ENCODE assay signal across 7 cellular contexts in genomic region chr17:18033442-18034099, GRCh38. TPM values are rescaled to one million over a fixed set of nuclear protein-coding genes. Genes with fewer than 3 reads are reported as not detected.
DNase-seq lines count a peak whose midpoint lies in the region; ATAC-seq and TF ChIP-seq lines count a peak whose summit lies in the region.

No MANE protein-coding gene starts in this region.

- H3K27ac Mint-ChIP-seq in immature natural killer cell, result peak overlapping the region in 3 of 6 donors; percentile 4 to 69 (median 54)

- peak; percentile 54 for TF ChIP-seq CTCF in GM12864 (IDR thresholded peaks at IDR 0.05; ENCODE audit: low read depth, low read length, missing control alignments)

- H3K9me3 Mint-ChIP-seq in immature natural killer cell, result no peaks in the 10 kb centered on the region

- DNase-seq in GM12864 (ENCODE audit: low read depth) (peak; percentile 74), NCI-H1436 (lab: John Stamatoyannopoulos, UW) (peak; percentile 87), brain pericyte (ENCODE audit: low read depth, low spot score) (peak; percentile 36), immature natural killer cell (peak; percentile 60 to 68 (median 64))
- peak; percentile 32 to 55 for DNase-seq in stimulated activated CD4-positive, alpha-beta T cell treated with anti-CD3 and anti-CD28 coated beads, Interleukin-2, amount 100 ng/mL, for 24 hours

- ATAC-seq in HG02571 (IDR thresholded peaks at IDR 0.05; ENCODE audit: unreplicated experiment) (peak; percentile 73), SK-N-SH treated with all-trans-retinoic acid at 6 μM for 48 hours (peak; percentile 96)

- peaks cover 0 to 4% (median 2%) of the 10 kb centered on the region in 3 donors for H3K27me3 Mint-ChIP-seq in immature natural killer cell (ENCODE audit: low read depth in 3 of 3)

- H3K4me1 Mint-ChIP-seq in immature natural killer cell, result peaks cover 27 to 29% of the 10 kb centered on the region in 2 donors

- no peak overlapping the region for H3K4me3 Mint-ChIP-seq in immature natural killer cell

- H3K4me3 ChIP-seq in GM12864 (ENCODE audit: low read depth, low read length), result no peak overlapping the region

- peaks cover 0 to 3% (median 0%) of the 10 kb centered on the region in 3 donors for H3K36me3 Mint-ChIP-seq in immature natural killer cell

TF ChIP-seq in SK-N-SH treated with all-trans-retinoic acid at 6 μM for 48 hours, 23 proteins besides CTCF, POLR2A, EP300 and RAD21:
- no peak for TF ChIP-seq PPARA (CRISPR knock-in tag; IDR thresholded peaks at IDR 0.05; ENCODE audit: borderline replicate concordance)
- no peak for TF ChIP-seq OSR1 (CRISPR knock-in tag; IDR thresholded peaks at IDR 0.05)
- no peak for TF ChIP-seq CSRNP3 (CRISPR knock-in tag; IDR thresholded peaks at IDR 0.05)
- no peak for TF ChIP-seq SNAI2 (CRISPR knock-in tag; IDR thresholded peaks at IDR 0.05)
- TF ChIP-seq ZNF8 (CRISPR knock-in tag; IDR thresholded peaks at IDR 0.05), result no peak
- no peak for TF ChIP-seq ZC3H10 (CRISPR knock-in tag; IDR thresholded peaks at IDR 0.05)
- no peak for TF ChIP-seq ZFP30 (CRISPR knock-in tag; IDR thresholded peaks at IDR 0.05)
- TF ChIP-seq ISL1 (CRISPR knock-in tag; IDR thresholded peaks at IDR 0.05), result no peak
- TF ChIP-seq, protein P1, sequence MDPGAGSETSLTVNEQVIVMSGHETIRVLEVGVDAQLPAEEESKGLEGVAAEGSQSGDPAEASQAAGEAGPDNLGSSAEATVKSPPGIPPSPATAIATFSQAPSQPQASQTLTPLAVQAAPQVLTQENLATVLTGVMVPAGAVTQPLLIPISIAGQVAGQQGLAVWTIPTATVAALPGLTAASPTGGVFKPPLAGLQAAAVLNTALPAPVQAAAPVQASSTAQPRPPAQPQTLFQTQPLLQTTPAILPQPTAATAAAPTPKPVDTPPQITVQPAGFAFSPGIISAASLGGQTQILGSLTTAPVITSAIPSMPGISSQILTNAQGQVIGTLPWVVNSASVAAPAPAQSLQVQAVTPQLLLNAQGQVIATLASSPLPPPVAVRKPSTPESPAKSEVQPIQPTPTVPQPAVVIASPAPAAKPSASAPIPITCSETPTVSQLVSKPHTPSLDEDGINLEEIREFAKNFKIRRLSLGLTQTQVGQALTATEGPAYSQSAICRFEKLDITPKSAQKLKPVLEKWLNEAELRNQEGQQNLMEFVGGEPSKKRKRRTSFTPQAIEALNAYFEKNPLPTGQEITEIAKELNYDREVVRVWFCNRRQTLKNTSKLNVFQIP (CRISPR knock-in tag; IDR thresholded peaks at IDR 0.05; ENCODE audit: borderline replicate concordance, low read depth), result no peak
- no peak for TF ChIP-seq ESRRG (CRISPR knock-in tag; IDR thresholded peaks at IDR 0.05)
- no peak for TF ChIP-seq ZFP3 (CRISPR knock-in tag; IDR thresholded peaks at IDR 0.05)
- TF ChIP-seq, protein P2, sequence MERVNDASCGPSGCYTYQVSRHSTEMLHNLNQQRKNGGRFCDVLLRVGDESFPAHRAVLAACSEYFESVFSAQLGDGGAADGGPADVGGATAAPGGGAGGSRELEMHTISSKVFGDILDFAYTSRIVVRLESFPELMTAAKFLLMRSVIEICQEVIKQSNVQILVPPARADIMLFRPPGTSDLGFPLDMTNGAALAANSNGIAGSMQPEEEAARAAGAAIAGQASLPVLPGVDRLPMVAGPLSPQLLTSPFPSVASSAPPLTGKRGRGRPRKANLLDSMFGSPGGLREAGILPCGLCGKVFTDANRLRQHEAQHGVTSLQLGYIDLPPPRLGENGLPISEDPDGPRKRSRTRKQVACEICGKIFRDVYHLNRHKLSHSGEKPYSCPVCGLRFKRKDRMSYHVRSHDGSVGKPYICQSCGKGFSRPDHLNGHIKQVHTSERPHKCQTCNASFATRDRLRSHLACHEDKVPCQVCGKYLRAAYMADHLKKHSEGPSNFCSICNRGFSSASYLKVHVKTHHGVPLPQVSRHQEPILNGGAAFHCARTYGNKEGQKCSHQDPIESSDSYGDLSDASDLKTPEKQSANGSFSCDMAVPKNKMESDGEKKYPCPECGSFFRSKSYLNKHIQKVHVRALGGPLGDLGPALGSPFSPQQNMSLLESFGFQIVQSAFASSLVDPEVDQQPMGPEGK (CRISPR knock-in tag; IDR thresholded peaks at IDR 0.05; ENCODE audit: borderline replicate concordance), result no peak
- no peak for TF ChIP-seq CSDC2 (CRISPR knock-in tag; IDR thresholded peaks at IDR 0.05)
- TF ChIP-seq BACH2 (CRISPR knock-in tag; IDR thresholded peaks at IDR 0.05; ENCODE audit: borderline replicate concordance), result no peak

RNA-seq across cellular contexts. Expression of gene ATPAF2, which starts 5.4 kb away (rescaled TPM):
- 10 to 100 TPM; 14.6 to 24.9 (median 21.3) TPM for polyA plus RNA-seq in immature natural killer cell

RNA-seq across cellular contexts. Expression of gene GID4, which starts 5.6 kb away (rescaled TPM):
- polyA plus RNA-seq in immature natural killer cell, result 1 to 10 TPM; 4.3 to 7.4 (median 5.0) TPM

RNA-seq across cellular contexts. Expression of gene DRG2, which starts 54.2 kb away (rescaled TPM):
- polyA plus RNA-seq in immature natural killer cell, result 10 to 100 TPM; 54.2 to 66.9 (median 59.3) TPM

Comparison
In these comparisons a context has a peak if more than half of its experiments do, and no peak if none do; other contexts are left out.
1. DNase-seq: peak in every context shown above with its lines; median percentile 87 in NCI-H1436; 74 in GM12864; 64 in immature natural killer cell; 44 in stimulated activated CD4-positive, alpha-beta T cell treated with anti-CD3 and anti-CD28 coated beads, Interleukin-2, amount 100 ng/mL, for 24 hours; 36 in brain pericyte.